12 cellular contexts compared by ENCODE assay signal in genomic region chr1:54934081-54934480, GRCh38. TPM values are rescaled to one million over a fixed set of nuclear protein-coding genes. Genes with fewer than 3 reads are reported as not detected.
DNase-seq lines count a peak whose midpoint lies in the region; ATAC-seq and TF ChIP-seq lines count a peak whose summit lies in the region.
"Not testable (repeated sequence)": the region's sequence is repeated elsewhere in the genome, so short reads cannot be mapped to it uniquely, and the experiment has no call there.
"Had no signal": no experiment of that assay in that cellular context is flagged by ENCODE, and none has a peak within 500 bp of the region (broad histone marks: within the 10 kb centered on the region; RNA-seq: fewer than 3 reads in every experiment).

No MANE protein-coding gene starts in this region.

- H3K4me1 ChIP-seq in PC-3 (ENCODE audit: insufficient read depth, low read length): peaks cover 23% of the 10 kb centered on the region
- H3K4me1 ChIP-seq in breast epithelium: not testable (repeated sequence)

- H2AFZ ChIP-seq in PC-3 (ENCODE audit: low read length): not testable (repeated sequence)

- not testable (repeated sequence) for H3K9me2 ChIP-seq in PC-3 (replicated peaks; ENCODE audit: low read length)

- not testable (repeated sequence) for H3K36me3 Mint-ChIP-seq in Calu3 (ENCODE audit: insufficient read depth, unreplicated experiment); mesothelial cell of epicardium; osteocyte (ENCODE audit: unreplicated experiment); type B pancreatic cell

- not testable (repeated sequence) for H3K4me3 ChIP-seq in PC-3 (ENCODE audit: low read length); SK-N-MC; breast epithelium; fibroblast of mammary gland (ENCODE audit: control insufficient read depth, low read depth, low read length)

- ATAC-seq in PC-3: not testable (repeated sequence)

- H3K27ac Mint-ChIP-seq in Calu3 (ENCODE audit: unreplicated experiment) (peak overlapping the region; percentile 45), mesothelial cell of epicardium (peak overlapping the region; percentile 88), osteocyte (ENCODE audit: unreplicated experiment) (peak overlapping the region; percentile 94), type B pancreatic cell (peak overlapping the region; percentile 41)

- H3K4me3 Mint-ChIP-seq in Calu3 (ENCODE audit: low read depth, unreplicated experiment); mesothelial cell of epicardium; osteocyte (ENCODE audit: unreplicated experiment); type B pancreatic cell: not testable (repeated sequence)

- not testable (repeated sequence) for H3K27me3 ChIP-seq in PC-3 (ENCODE audit: low read length); breast epithelium

- H3F3A ChIP-seq in PC-3 (ENCODE audit: low read length, unreplicated experiment): not testable (repeated sequence)

- H3K27ac ChIP-seq in PC-3 (ENCODE audit: low read length): peak overlapping the region; percentile 55
- peak overlapping the region; percentile 96 for H3K27ac ChIP-seq in SK-N-MC
- peak overlapping the region; percentile 18 to 49 for H3K27ac ChIP-seq in breast epithelium

- not testable (repeated sequence) for TF ChIP-seq CTCF in Calu3 (IDR thresholded peaks at IDR 0.05; ENCODE audit: unreplicated experiment); PC-3 (conservative IDR thresholded peaks at IDR 0.05; ENCODE audit: low read depth, low read length); breast epithelium (IDR thresholded peaks at IDR 0.05); fibroblast of mammary gland (conservative IDR thresholded peaks at IDR 0.05; ENCODE audit: control insufficient read depth, insufficient read depth, low read depth, low read length); mesothelial cell of epicardium (IDR thresholded peaks at IDR 0.05; ENCODE audit: unreplicated experiment); osteocyte (IDR thresholded peaks at IDR 0.05); type B pancreatic cell (conservative IDR thresholded peaks at IDR 0.05)

- H3K36me3 ChIP-seq in PC-3 (ENCODE audit: low read depth, low read length); SK-N-MC (ENCODE audit: insufficient read depth, low read length); breast epithelium: not testable (repeated sequence)

- H3K79me2 ChIP-seq in PC-3 (ENCODE audit: low read length): not testable (repeated sequence)

- not testable (repeated sequence) for BruUV-seq in Calu3 (replicated peaks; lab: Mats Ljungman, UMichigan); PC-3 (replicated peaks; lab: Mats Ljungman, UMichigan)

- H3K4me2 ChIP-seq in PC-3 (ENCODE audit: low read length): not testable (repeated sequence)

- TF ChIP-seq POLR2A in breast epithelium (IDR thresholded peaks at IDR 0.05): not testable (repeated sequence)

- H4K20me1 ChIP-seq in PC-3 (ENCODE audit: low read length): not testable (repeated sequence)

- not testable (repeated sequence) for H3K9me3 Mint-ChIP-seq in Calu3 (ENCODE audit: low read depth, unreplicated experiment); osteocyte (ENCODE audit: unreplicated experiment); type B pancreatic cell
- peaks cover 14% of the 10 kb centered on the region for H3K9me3 Mint-ChIP-seq in mesothelial cell of epicardium

- H3K27me3 Mint-ChIP-seq in Calu3 (ENCODE audit: unreplicated experiment); mesothelial cell of epicardium (ENCODE audit: low read depth); osteocyte (ENCODE audit: unreplicated experiment); type B pancreatic cell: not testable (repeated sequence)

- peaks cover 16% of the 10 kb centered on the region for H3K4me1 Mint-ChIP-seq in Calu3 (ENCODE audit: low read depth, unreplicated experiment)
- H3K4me1 Mint-ChIP-seq in mesothelial cell of epicardium: peaks cover 41% of the 10 kb centered on the region
- peaks cover 52% of the 10 kb centered on the region for H3K4me1 Mint-ChIP-seq in osteocyte (ENCODE audit: unreplicated experiment)
- H3K4me1 Mint-ChIP-seq in type B pancreatic cell (ENCODE audit: unreplicated experiment): peaks cover 36% of the 10 kb centered on the region

- H3K9me3 ChIP-seq in PC-3 (ENCODE audit: low read length); SK-N-MC (ENCODE audit: low read depth, low read length); breast epithelium: not testable (repeated sequence)

- DNase-seq in Calu3; PC-3; SK-N-MC (ENCODE audit: low read depth, low spot score); breast epithelium (ENCODE audit: low spot score in 2 of 2); mesothelial cell of epicardium (ENCODE audit: low spot score in 2 of 2, unreplicated experiment in 2 of 2); osteocyte (ENCODE audit: extremely low spot score, unreplicated experiment); type B pancreatic cell (ENCODE audit: extremely low spot score, unreplicated experiment): not testable (repeated sequence)
- peak; percentile 5 for DNase-seq in fibroblast of mammary gland (ENCODE audit: low read depth)

- CTCF ChIA-PET in Calu3 (lab: Charles Lee): interaction anchor here (1.0 kb wide), 1 partner anchor 12 kb away, joined by 3 read pairs; no protein-coding TSS in a partner anchor
- CTCF ChIA-PET in PC-3 (lab: Charles Lee): interaction anchor here (0.6 kb wide), 2 partner anchors 60 to 263 kb away, joined by 7 to 9 read pairs; no protein-coding TSS in a partner anchor

- POLR2A ChIA-PET in PC-3 (lab: Charles Lee; ENCODE audit: unreplicated experiment): not testable (repeated sequence)

- H3K9ac ChIP-seq in PC-3 (ENCODE audit: low read length); SK-N-MC (ENCODE audit: insufficient read length): not testable (repeated sequence)

- intact Hi-C loops in Calu3 (cut with micrococcal nuclease; ENCODE audit: unreplicated experiment); PC-3 (cut with micrococcal nuclease); breast epithelium (cut with DNase I; ENCODE audit: low total_unique reads): not testable (repeated sequence)

RNA-seq across cellular contexts. Expression of gene TMEM61, which starts 46.3 kb away (rescaled TPM):
- total RNA-seq in Calu3 (2022): 0.45 TPM in 1 of 2 replicates, not detected in the other
- total RNA-seq in PC-3 (2014; rRNA removed): 0.95 and 3.8 TPM in 2 replicates
- total RNA-seq in breast epithelium: 1 to 10 TPM in 2 of 3 donors, under 1 TPM in 1; 0.32 to 8.3 (median 7.5) TPM
- total RNA-seq in mesothelial cell of epicardium: 0.31 to 0.47 TPM (median 0.34 TPM) in 3 replicates
- not detected in 2 replicates for total RNA-seq in osteocyte
- total RNA-seq in type B pancreatic cell (ENCODE audit: low replicate concordance): 2.9 and 3.8 TPM in 2 replicates
- total RNA-seq: A673; CD4-positive, CD25-positive, alpha-beta regulatory T cell; G401; GM12878 had no signal

RNA-seq across cellular contexts. Expression of gene DHCR24, which starts 47.1 kb away (rescaled TPM):
- total RNA-seq in Calu3 (2022): 448 and 469 TPM in 2 replicates
- total RNA-seq in PC-3 (2014; rRNA removed): 166 TPM in 2 replicates
- 100 to 1,000 TPM; 149 to 230 (median 157) TPM for total RNA-seq in breast epithelium
- 92.5 to 96.4 TPM (median 92.7 TPM) in 3 replicates for total RNA-seq in mesothelial cell of epicardium
- 76.1 and 87.2 TPM in 2 replicates for total RNA-seq in osteocyte
- 119 and 149 TPM in 2 replicates for total RNA-seq in type B pancreatic cell (ENCODE audit: low replicate concordance)

Comparison
In these comparisons a context has a peak if more than half of its experiments do, and no peak if none do; other contexts are left out.
1. H3K27ac Mint-ChIP-seq: peak in every context shown above with its lines; median percentile 94 in osteocyte; 88 in mesothelial cell of epicardium; 45 in Calu3; 41 in type B pancreatic cell.
2. H3K27ac ChIP-seq: peak in every context shown above with its lines; median percentile 96 in SK-N-MC; 55 in PC-3; 34 in breast epithelium.